Comparison of ENCODE assay signal across 15 cellular contexts in genomic region chr13:50283017-50283416, GRCh38.
DNase-seq lines count a peak whose midpoint lies in the region; ATAC-seq, FAIRE-seq and TF ChIP-seq lines count a peak whose summit lies in the region.
"Had no signal": no experiment of that assay in that cellular context is flagged by ENCODE, and none has a peak within 500 bp of the region (broad histone marks: within the 10 kb centered on the region; RNA-seq: fewer than 3 reads in every experiment).

No MANE protein-coding gene starts in this region.

- TF ChIP-seq EP300 in HepG2 (IDR thresholded peaks at IDR 0.05; ENCODE audit: low read depth in 2 of 2, low read length in 2 of 2): peak in 1 of 2 experiments; percentile 86; a peak in 2 of 4 replicates
- no peak for TF ChIP-seq EP300 in HepG2 (CRISPR knock-in tag; IDR thresholded peaks at IDR 0.05; ENCODE audit: borderline replicate concordance)

- TF ChIP-seq CTCF in natural killer cell (IDR thresholded peaks at IDR 0.05): no peak
- TF ChIP-seq CTCF in HepG2 (CRISPR knock-in tag; IDR thresholded peaks at IDR 0.05): no peak

- no peak for ATAC-seq in natural killer cell treated with Interleukin-12 subunit alpha and Interleukin-12 subunit beta and Interleukin-15 and Interleukin-18, amount 100 ng/mL, for 72 hours
- ATAC-seq in natural killer cell (no peak), HepG2 (peak; percentile 94), HG03135 (IDR thresholded peaks at IDR 0.05; ENCODE audit: unreplicated experiment) (no peak)

- WGBS in HepG2 (ENCODE audit: low lambda C conversion rate): 0% methylated on average over 2 of the region's 2 CpGs

- H3K79me2 ChIP-seq in HepG2 (ENCODE audit: insufficient read depth, low read length): peaks cover 31% of the 10 kb centered on the region

- in situ Hi-C loops in HepG2 (cut with HindIII; ENCODE audit: extremely low pct_ligation_motif_present, low pct_unique_long_range_greater_than_20kb): no loop called here

- peaks cover 16% of the 10 kb centered on the region for H3K36me3 Mint-ChIP-seq in natural killer cell treated with Interleukin-12 subunit alpha and Interleukin-12 subunit beta and Interleukin-15 and Interleukin-18, amount 100 ng/mL, for 72 hours
- no peaks in the 10 kb centered on the region for H3K36me3 Mint-ChIP-seq in natural killer cell

- no TSS peak for BruUV-seq in HepG2 (replicated peaks; lab: Mats Ljungman, UMichigan)

- CTCF ChIA-PET in HepG2 (lab: Yijun Ruan, JAX; ENCODE audit: low intra/inter-chr PET ratio, low total read pairs): no interaction called here

- H3K9me3 Mint-ChIP-seq in natural killer cell treated with Interleukin-12 subunit alpha and Interleukin-12 subunit beta and Interleukin-15 and Interleukin-18, amount 100 ng/mL, for 72 hours: peaks cover 6% of the 10 kb centered on the region
- H3K9me3 Mint-ChIP-seq in natural killer cell: no peaks in the 10 kb centered on the region
- H3K9me3 Mint-ChIP-seq: HFFc6 had no signal

- H3K27me3 Mint-ChIP-seq in natural killer cell treated with Interleukin-12 subunit alpha and Interleukin-12 subunit beta and Interleukin-15 and Interleukin-18, amount 100 ng/mL, for 72 hours: peaks cover 0 to 4% of the 10 kb centered on the region in 2 donors
- peaks cover 6 to 14% of the 10 kb centered on the region in 2 donors for H3K27me3 Mint-ChIP-seq in natural killer cell (ENCODE audit: low read depth in 2 of 2)
- H3K27me3 Mint-ChIP-seq: CD8-positive, alpha-beta memory T cell had no signal

- H4K20me1 ChIP-seq in HepG2 (ENCODE audit: insufficient read depth, low read length): peaks cover 6% of the 10 kb centered on the region; the same call in 1 of the 2 replicates

- no peaks in the 10 kb centered on the region for H3K9me3 ChIP-seq in HepG2 (ENCODE audit: low read length)
- no peaks in the 10 kb centered on the region for H3K9me3 ChIP-seq in effector memory CD4-positive, alpha-beta T cell (ENCODE audit: control insufficient read depth, low read length)
- H3K9me3 ChIP-seq: BE2C had no signal

- no peak for DNase-seq in natural killer cell treated with Interleukin-12 subunit alpha and Interleukin-12 subunit beta and Interleukin-15 and Interleukin-18, amount 100 ng/mL, for 72 hours (ENCODE audit: low spot score)
- DNase-seq in natural killer cell (no peak), MV-4-11 (lab: John Stamatoyannopoulos, UW) (peak; percentile 55), HepG2 (ENCODE audit: low spot score) (peak; percentile 85), mucosa of gallbladder (ENCODE audit: low spot score) (no peak)
- no peak for DNase-seq in effector memory CD4-positive, alpha-beta T cell
- DNase-seq: BE2C; CD8-positive, alpha-beta memory T cell; DMS53; HCEC 1CT; HFFc6; IMR-90 had no signal

- no peak overlapping the region; the same call in 1 of the 2 replicates for H3K9ac ChIP-seq in HepG2 (ENCODE audit: insufficient read depth, low read depth, low read length)

- FAIRE-seq in HepG2 (lab: Jason Lieb, UNC): no peak
- FAIRE-seq: A204.1 had no signal

- H3K27ac ChIP-seq in HepG2 (ENCODE audit: extremely low read length, insufficient read depth, low read length): peak overlapping the region; percentile 66
- no peak overlapping the region for H3K27ac ChIP-seq in effector memory CD4-positive, alpha-beta T cell (ENCODE audit: insufficient read depth, low read length, poor library complexity, severe bottlenecking)
- H3K27ac ChIP-seq: C4-2B had no signal

- H3K4me2 ChIP-seq in HepG2 (ENCODE audit: low read depth, low read length): peak overlapping the region; percentile 59

- H3K4me1 Mint-ChIP-seq in natural killer cell treated with Interleukin-12 subunit alpha and Interleukin-12 subunit beta and Interleukin-15 and Interleukin-18, amount 100 ng/mL, for 72 hours (ENCODE audit: low read depth in 2 of 2): peaks cover 35 to 52% of the 10 kb centered on the region in 2 donors
- H3K4me1 Mint-ChIP-seq in natural killer cell: peaks cover 10 to 12% of the 10 kb centered on the region in 2 donors

- H3K36me3 ChIP-seq in HepG2 (replicated peaks in 1 of 2; ENCODE audit: control insufficient read depth in 1 of 2, insufficient read depth in 2 of 2, low read length in 2 of 2): no peaks in the 10 kb centered on the region; a peak in 1 of 5 replicates
- no peaks in the 10 kb centered on the region for H3K36me3 ChIP-seq in effector memory CD4-positive, alpha-beta T cell (ENCODE audit: control insufficient read depth, insufficient read depth, low read length)
- H3K36me3 ChIP-seq: BE2C had no signal

- POLR2A ChIA-PET in HepG2 (lab: Yijun Ruan, JAX): interaction anchor here (0.9 to 1.5 kb wide), 4 partner anchors 16 to 158 kb away, joined by 3 to 4 read pairs (median 3); no protein-coding TSS in a partner anchor

- no peak for TF ChIP-seq POLR2A in HepG2 (IDR thresholded peaks at IDR 0.05; ENCODE audit: insufficient read depth in 1 of 2, low read depth in 2 of 2, low read length in 2 of 2)

- TF ChIP-seq RAD21 in HepG2 (CRISPR knock-in tag; IDR thresholded peaks at IDR 0.05): no peak

- H3K4me1 ChIP-seq in HepG2 (ENCODE audit: insufficient read depth, low read length): peaks cover 56% of the 10 kb centered on the region
- H3K4me1 ChIP-seq in effector memory CD4-positive, alpha-beta T cell (ENCODE audit: control insufficient read depth, insufficient read depth, low read length, poor library complexity, severe bottlenecking): no peaks in the 10 kb centered on the region
- H3K4me1 ChIP-seq: BE2C had no signal

- no peak overlapping the region for H3K27ac Mint-ChIP-seq in natural killer cell treated with Interleukin-12 subunit alpha and Interleukin-12 subunit beta and Interleukin-15 and Interleukin-18, amount 100 ng/mL, for 72 hours
- H3K27ac Mint-ChIP-seq in natural killer cell: no peak overlapping the region
- H3K27ac Mint-ChIP-seq: CD8-positive, alpha-beta memory T cell; HFFc6 had no signal

- no peak overlapping the region for H2AFZ ChIP-seq in HepG2 (ENCODE audit: low read length)

- peak overlapping the region; percentile 16 for H3K4me3 Mint-ChIP-seq in natural killer cell treated with Interleukin-12 subunit alpha and Interleukin-12 subunit beta and Interleukin-15 and Interleukin-18, amount 100 ng/mL, for 72 hours
- no peak overlapping the region for H3K4me3 Mint-ChIP-seq in natural killer cell
- H3K4me3 Mint-ChIP-seq: CD8-positive, alpha-beta memory T cell; HFFc6 had no signal

- intact Hi-C loops in natural killer cell (cut with micrococcal nuclease): no loop called here
- intact Hi-C loops in HepG2 (cut with micrococcal nuclease; ENCODE audit: unreplicated experiment): no loop called here

- no peaks in the 10 kb centered on the region for H3K27me3 ChIP-seq in HepG2 (ENCODE audit: control insufficient read depth in 1 of 2, insufficient read depth in 2 of 2, low read length in 2 of 2)
- no peaks in the 10 kb centered on the region for H3K27me3 ChIP-seq in effector memory CD4-positive, alpha-beta T cell (replicated peaks; ENCODE audit: control insufficient read depth, insufficient read depth, low read length, poor library complexity, severe bottlenecking)
- H3K27me3 ChIP-seq: BE2C had no signal

- no peak overlapping the region; a peak in 1 of 6 replicates for H3K4me3 ChIP-seq in HepG2 (replicated peaks in 1 of 3; ENCODE audit: insufficient read depth in 1 of 3, low read depth in 2 of 3, low read length in 3 of 3)
- no peak overlapping the region for H3K4me3 ChIP-seq in effector memory CD4-positive, alpha-beta T cell (ENCODE audit: insufficient read depth, low read depth, low read length, poor library complexity, severe bottlenecking)

TF ChIP-seq in HepG2, 621 proteins besides CTCF, POLR2A, EP300 and RAD21 (continues in another document):
- TF ChIP-seq FOXA1 (IDR thresholded peaks at IDR 0.05) (peak; percentile 51; the same call in 1 of the 2 replicates), FOXA1 (CRISPR knock-in tag; IDR thresholded peaks at IDR 0.05) (peak; percentile 78), HDAC2 (CRISPR knock-in tag; IDR thresholded peaks at IDR 0.05) (peak; percentile 82), NFE2L1 (CRISPR knock-in tag; IDR thresholded peaks at IDR 0.05; ENCODE audit: borderline replicate concordance) (no peak), NCOA2 (CRISPR knock-in tag; IDR thresholded peaks at IDR 0.05) (peak; percentile 76), SRF (IDR thresholded peaks at IDR 0.05; ENCODE audit: low read depth, low read length) (0 out of 2 replicates have a peak, but pooled peaks have one; percentile 11), ZNF691 (CRISPR knock-in tag; IDR thresholded peaks at IDR 0.05; ENCODE audit: borderline replicate concordance, low read depth) (no peak), ZNF343 (CRISPR knock-in tag; IDR thresholded peaks at IDR 0.05) (no peak), TCF7L2 (IDR thresholded peaks at IDR 0.05; ENCODE audit: low read depth, low read length) (no peak), ZHX1 (CRISPR knock-in tag; IDR thresholded peaks at IDR 0.05; ENCODE audit: low read depth) (no peak), GFI1 (CRISPR knock-in tag; IDR thresholded peaks at IDR 0.05; ENCODE audit: borderline replicate concordance) (peak; percentile 56)

Comparison
In these comparisons a context has a peak if more than half of its experiments do, and no peak if none do; other contexts are left out.
1. DNase-seq: peak in MV-4-11 (single experiment) and HepG2 (single experiment); none in natural killer cell treated with Interleukin-12 subunit alpha and Interleukin-12 subunit beta and Interleukin-15 and Interleukin-18, amount 100 ng/mL, for 72 hours (single experiment), natural killer cell (single experiment), effector memory CD4-positive, alpha-beta T cell (0 of 3) and mucosa of gallbladder (single experiment).